Comparison of ENCODE assay signal across 8 cellular contexts in genomic region chr10:86521620-86522384, GRCh38. TPM values are rescaled to one million over a fixed set of nuclear protein-coding genes. Genes with fewer than 3 reads are reported as not detected.
DNase-seq lines count a peak whose midpoint lies in the region; FAIRE-seq and TF ChIP-seq lines count a peak whose summit lies in the region.

A gene with protein sequence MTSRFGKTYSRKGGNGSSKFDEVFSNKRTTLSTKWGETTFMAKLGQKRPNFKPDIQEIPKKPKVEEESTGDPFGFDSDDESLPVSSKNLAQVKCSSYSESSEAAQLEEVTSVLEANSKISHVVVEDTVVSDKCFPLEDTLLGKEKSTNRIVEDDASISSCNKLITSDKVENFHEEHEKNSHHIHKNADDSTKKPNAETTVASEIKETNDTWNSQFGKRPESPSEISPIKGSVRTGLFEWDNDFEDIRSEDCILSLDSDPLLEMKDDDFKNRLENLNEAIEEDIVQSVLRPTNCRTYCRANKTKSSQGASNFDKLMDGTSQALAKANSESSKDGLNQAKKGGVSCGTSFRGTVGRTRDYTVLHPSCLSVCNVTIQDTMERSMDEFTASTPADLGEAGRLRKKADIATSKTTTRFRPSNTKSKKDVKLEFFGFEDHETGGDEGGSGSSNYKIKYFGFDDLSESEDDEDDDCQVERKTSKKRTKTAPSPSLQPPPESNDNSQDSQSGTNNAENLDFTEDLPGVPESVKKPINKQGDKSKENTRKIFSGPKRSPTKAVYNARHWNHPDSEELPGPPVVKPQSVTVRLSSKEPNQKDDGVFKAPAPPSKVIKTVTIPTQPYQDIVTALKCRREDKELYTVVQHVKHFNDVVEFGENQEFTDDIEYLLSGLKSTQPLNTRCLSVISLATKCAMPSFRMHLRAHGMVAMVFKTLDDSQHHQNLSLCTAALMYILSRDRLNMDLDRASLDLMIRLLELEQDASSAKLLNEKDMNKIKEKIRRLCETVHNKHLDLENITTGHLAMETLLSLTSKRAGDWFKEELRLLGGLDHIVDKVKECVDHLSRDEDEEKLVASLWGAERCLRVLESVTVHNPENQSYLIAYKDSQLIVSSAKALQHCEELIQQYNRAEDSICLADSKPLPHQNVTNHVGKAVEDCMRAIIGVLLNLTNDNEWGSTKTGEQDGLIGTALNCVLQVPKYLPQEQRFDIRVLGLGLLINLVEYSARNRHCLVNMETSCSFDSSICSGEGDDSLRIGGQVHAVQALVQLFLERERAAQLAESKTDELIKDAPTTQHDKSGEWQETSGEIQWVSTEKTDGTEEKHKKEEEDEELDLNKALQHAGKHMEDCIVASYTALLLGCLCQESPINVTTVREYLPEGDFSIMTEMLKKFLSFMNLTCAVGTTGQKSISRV (N-terminal part only) (minus strand): TSS chr10:86521792. CDS start chr10:86518069, 3,723 bp downstream.

- H2AK5ac ChIP-seq in neuronal stem cell (ENCODE audit: low read depth, low read length): peak within 1 kb of the TSS; percentile 85

- H3K36me3 ChIP-seq in neuronal stem cell (replicated peaks in 1 of 2; ENCODE audit: control insufficient read depth in 2 of 2, insufficient read depth in 2 of 2, low read length in 2 of 2) (peaks cover 2 to 21% of the 10 kb centered on the region in 2 donors), subcutaneous abdominal adipose tissue (ENCODE audit: control insufficient read depth in 5 of 5, insufficient read depth in 5 of 5, low read length in 5 of 5) (peaks cover 0 to 8% (median 0%) of the 10 kb centered on the region in 5 donors)

- H3K27ac ChIP-seq in neuronal stem cell (replicated peaks; ENCODE audit: low read length): peak within 1 kb of the TSS; percentile 70
- peak within 1 kb of the TSS; percentile 84 for H3K27ac ChIP-seq in subcutaneous abdominal adipose tissue (ENCODE audit: low read depth, low read length)

- H2BK15ac ChIP-seq in neuronal stem cell (ENCODE audit: low read length): peak within 1 kb of the TSS; percentile 94

- TF ChIP-seq CTCF in HFF-Myc (IDR thresholded peaks at IDR 0.05; ENCODE audit: low read depth, low read length, missing control alignments): no peak

- peak within 1 kb of the TSS; percentile 83 for H3K23ac ChIP-seq in neuronal stem cell (ENCODE audit: low read depth, low read length, poor library complexity)

- no CpG with 5 or more reads among the region's 91 CpGs for WGBS in neuronal stem cell (ENCODE audit: extremely low coverage in 2 of 2, insufficient read length in 2 of 2, insufficient replicate concordance in 1 of 2), 2 donors

- H3K9me3 Mint-ChIP-seq in activated naive CD4-positive, alpha-beta T cell treated with anti-CD3 and anti-CD28 coated beads for 36 hours: no peaks in the 10 kb centered on the region

- peak within 1 kb of the TSS; percentile 73 for H2BK5ac ChIP-seq in neuronal stem cell (ENCODE audit: low read length)

- peak within 1 kb of the TSS; percentile 71 for H3K4me3 ChIP-seq in HFF-Myc (replicated peaks; ENCODE audit: low read depth, low read length)
- H3K4me3 ChIP-seq in neuronal stem cell (ENCODE audit: low read length in 2 of 2): peak within 1 kb of the TSS; percentile 95 to 99
- peak within 1 kb of the TSS; percentile 74 to 88 (median 85) for H3K4me3 ChIP-seq in subcutaneous abdominal adipose tissue (ENCODE audit: low read depth in 1 of 5, low read length in 5 of 5)

- H3K18ac ChIP-seq in neuronal stem cell (ENCODE audit: low read length): peak within 1 kb of the TSS; percentile 95

- H3K9me3 ChIP-seq in neuronal stem cell (replicated peaks in 1 of 2; ENCODE audit: control insufficient read depth in 2 of 2, insufficient read depth in 1 of 2, low read depth in 1 of 2, low read length in 2 of 2) (no peaks in the 10 kb centered on the region), subcutaneous abdominal adipose tissue (ENCODE audit: control insufficient read depth in 5 of 5, low read length in 5 of 5) (no peaks in the 10 kb centered on the region)

- H3K9ac ChIP-seq in neuronal stem cell (ENCODE audit: low read depth, low read length, poor library complexity) (peak within 1 kb of the TSS; percentile 98), subcutaneous abdominal adipose tissue (ENCODE audit: low read length in 5 of 5) (peak within 1 kb of the TSS; percentile 81 to 99 (median 94))

- no peaks in the 10 kb centered on the region for H3K27me3 Mint-ChIP-seq in activated naive CD4-positive, alpha-beta T cell treated with anti-CD3 and anti-CD28 coated beads for 36 hours (ENCODE audit: low read depth)

- H3K27me3 ChIP-seq in neuronal stem cell (ENCODE audit: control insufficient read depth in 3 of 3, insufficient read depth in 3 of 3, low read depth in 1 of 3, low read length in 3 of 3) (no peaks in the 10 kb centered on the region), subcutaneous abdominal adipose tissue (ENCODE audit: control insufficient read depth in 5 of 5, insufficient read depth in 4 of 5, low read length in 5 of 5) (no peaks in the 10 kb centered on the region)

- peak within 1 kb of the TSS; percentile 77 for H3K4me2 ChIP-seq in neuronal stem cell (ENCODE audit: insufficient read depth, low read length, poor library complexity, severe bottlenecking)

- H3K14ac ChIP-seq in neuronal stem cell (ENCODE audit: low read length): peak within 1 kb of the TSS; percentile 94

- FAIRE-seq in frontal cortex (lab: Jason Lieb, UNC): no peak

- peak within 1 kb of the TSS; percentile 45 for H4K8ac ChIP-seq in neuronal stem cell (ENCODE audit: low read depth, low read length)

- CTCF ChIA-PET in activated naive CD4-positive, alpha-beta T cell treated with anti-CD3 and anti-CD28 coated beads for 36 hours (lab: Charles Lee): interaction anchor here (1.6 to 2.3 kb wide), 2 partner anchors 63 to 122 kb away, joined by 6 to 14 read pairs; no protein-coding TSS in a partner anchor

- intact Hi-C loops in activated naive CD4-positive, alpha-beta T cell treated with anti-CD3 and anti-CD28 coated beads for 36 hours (cut with micrococcal nuclease): loop anchor here (1.0 to 5.0 kb wide), 5 partner anchors 15 to 450 kb away; no protein-coding TSS in a partner anchor

- H2BK12ac ChIP-seq in neuronal stem cell (ENCODE audit: low read length): no peak within 1 kb of the TSS

- peak within 1 kb of the TSS; percentile 89 for H2BK120ac ChIP-seq in neuronal stem cell (ENCODE audit: low read depth, low read length)

- H3K4ac ChIP-seq in neuronal stem cell (ENCODE audit: low read length): no peak within 1 kb of the TSS

- peak within 1 kb of the TSS; percentile 99 for H3K4me3 Mint-ChIP-seq in activated naive CD4-positive, alpha-beta T cell treated with anti-CD3 and anti-CD28 coated beads for 36 hours

- peaks cover 11% of the 10 kb centered on the region for H3K79me1 ChIP-seq in neuronal stem cell (ENCODE audit: low read depth, low read length)

- peak within 1 kb of the TSS; percentile 96 for H2AFZ ChIP-seq in neuronal stem cell (ENCODE audit: low read length)

- H4K91ac ChIP-seq in neuronal stem cell (ENCODE audit: low read depth, low read length, poor library complexity): no peak within 1 kb of the TSS

- DNase-seq in GM04504 (ENCODE audit: low read depth): peak; percentile 87
- peak; percentile 54 for DNase-seq in HFF-Myc (ENCODE audit: extremely low read depth, low read depth)
- peak; percentile 86 for DNase-seq in MV-4-11 (lab: John Stamatoyannopoulos, UW)
- DNase-seq in SK-N-DZ (ENCODE audit: low spot score): peak; percentile 91
- DNase-seq in activated naive CD4-positive, alpha-beta T cell treated with anti-CD3 and anti-CD28 coated beads for 36 hours: peak; percentile 95
- peak; percentile 95 to 98 for DNase-seq in frontal cortex (ENCODE audit: low spot score in 2 of 2)
- DNase-seq in neuronal stem cell (ENCODE audit: low spot score): peak; percentile 96

- H3K4me1 ChIP-seq in neuronal stem cell (ENCODE audit: control insufficient read depth in 2 of 2, insufficient read depth in 1 of 2, low read depth in 1 of 2, low read length in 2 of 2) (peaks cover 5 to 13% of the 10 kb centered on the region in 2 donors), subcutaneous abdominal adipose tissue (ENCODE audit: control insufficient read depth in 5 of 5, insufficient read depth in 5 of 5, low read length in 5 of 5) (peaks cover 2 to 47% (median 38%) of the 10 kb centered on the region in 5 donors)

- H3K36me3 Mint-ChIP-seq in activated naive CD4-positive, alpha-beta T cell treated with anti-CD3 and anti-CD28 coated beads for 36 hours (ENCODE audit: low read depth): peaks cover 11% of the 10 kb centered on the region

- peaks cover 58% of the 10 kb centered on the region for H3K4me1 Mint-ChIP-seq in activated naive CD4-positive, alpha-beta T cell treated with anti-CD3 and anti-CD28 coated beads for 36 hours (ENCODE audit: low read depth)

- peak within 1 kb of the TSS; percentile 89 for H3K27ac Mint-ChIP-seq in activated naive CD4-positive, alpha-beta T cell treated with anti-CD3 and anti-CD28 coated beads for 36 hours

RNA-seq across cellular contexts. Expression of the gene that starts here (rescaled TPM):
- 23.3 and 26.9 TPM in 2 replicates for polyA plus RNA-seq in SK-N-DZ (2014; cell fraction: cytosol; rRNA removed)
- 20.7 and 21.4 TPM in 2 replicates for polyA plus RNA-seq in SK-N-DZ (2014; cell fraction: nucleus; rRNA removed)
- total RNA-seq in activated naive CD4-positive, alpha-beta T cell treated with anti-CD3 and anti-CD28 coated beads for 36 hours: 10 to 100 TPM; 30.2 to 33.5 TPM
- 76.2 TPM for total RNA-seq in frontal cortex
- 28.7 TPM for polyA plus RNA-seq in neuronal stem cell (2013, experiment 1 of 2)
- polyA plus RNA-seq in neuronal stem cell (2013, experiment 2 of 2): 29.0 TPM

Comparison
In these comparisons a context has a peak if more than half of its experiments do, and no peak if none do; other contexts are left out.
1. Peak in every context shown above with its lines: DNase-seq, H3K4me3 ChIP-seq and H3K27ac ChIP-seq.